14 cellular contexts compared by ENCODE assay signal in genomic region chr2:85088921-85089320, GRCh38. TPM values are rescaled to one million over a fixed set of nuclear protein-coding genes. Genes with fewer than 3 reads are reported as not detected.
DNase-seq lines count a peak whose midpoint lies in the region; TF ChIP-seq lines count a peak whose summit lies in the region.
"Had no signal": no experiment of that assay in that cellular context is flagged by ENCODE, and none has a peak within 500 bp of the region (broad histone marks: within the 10 kb centered on the region; RNA-seq: fewer than 3 reads in every experiment).

No MANE protein-coding gene starts in this region.

- H3K23ac ChIP-seq in mesendoderm (ENCODE audit: low read length) (no peak overlapping the region), mesenchymal stem cell (ENCODE audit: low read length in 2 of 2) (no peak overlapping the region)

- no peaks in the 10 kb centered on the region; a peak in 1 of 22 replicates for H3K9me3 ChIP-seq in BLaER1 treated with 17β-estradiol and CSF1 and Interleukin-3, amounts not matched to agents 10 nM and 100 nM (replicated peaks in 1 of 11)
- H3K9me3 ChIP-seq in NT2/D1 (ENCODE audit: insufficient read depth, low read length) (no peaks in the 10 kb centered on the region), mesenchymal stem cell (ENCODE audit: control insufficient read depth, low read length) (peaks cover 7% of the 10 kb centered on the region), Karpas-422 (ENCODE audit: low read length) (no peaks in the 10 kb centered on the region)

- no peak overlapping the region for H3K14ac ChIP-seq in mesenchymal stem cell (ENCODE audit: low read length in 2 of 2)

- peaks cover 0 to 25% (median 17%) of the 10 kb centered on the region in 10 experiments; a peak in 17 of 20 replicates for H3K4me1 ChIP-seq in BLaER1 treated with 17β-estradiol and CSF1 and Interleukin-3, amounts not matched to agents 10 nM and 100 nM
- H3K4me1 ChIP-seq in NT2/D1 (ENCODE audit: insufficient read depth, insufficient read length) (no peaks in the 10 kb centered on the region), mesendoderm (ENCODE audit: control insufficient read depth, low read depth, low read length) (no peaks in the 10 kb centered on the region), mesenchymal stem cell (ENCODE audit: control insufficient read depth, insufficient read depth, low read depth, low read length) (no peaks in the 10 kb centered on the region), Karpas-422 (ENCODE audit: low read length) (no peaks in the 10 kb centered on the region)

- H3K4me2 ChIP-seq in BLaER1 treated with 17β-estradiol and CSF1 and Interleukin-3, amounts not matched to agents 10 nM and 100 nM: peak overlapping the region in 10 of 11 experiments; percentile 24 to 79 (median 66); a peak in 17 of 22 replicates
- H3K4me2 ChIP-seq in mesendoderm (ENCODE audit: low read length) (no peak overlapping the region), mesenchymal stem cell (ENCODE audit: low read length, poor library complexity, severe bottlenecking) (no peak overlapping the region), Karpas-422 (ENCODE audit: low read depth, low read length, poor library complexity, severe bottlenecking) (no peak overlapping the region)
- H3K4me2 ChIP-seq: KMS-11 had no signal

- H3K27me3 ChIP-seq in BLaER1 treated with 17β-estradiol and CSF1 and Interleukin-3, amounts not matched to agents 10 nM and 100 nM: no peaks in the 10 kb centered on the region
- H3K27me3 ChIP-seq in NT2/D1 (ENCODE audit: insufficient read depth, insufficient read length) (no peaks in the 10 kb centered on the region), mesendoderm (ENCODE audit: insufficient read depth, low read length, poor library complexity) (no peaks in the 10 kb centered on the region), mesenchymal stem cell (ENCODE audit: control insufficient read depth in 1 of 2, insufficient read depth in 1 of 2, low read length in 2 of 2) (peaks cover 32 to 34% of the 10 kb centered on the region in 2 experiments), Karpas-422 (ENCODE audit: low read length) (no peaks in the 10 kb centered on the region)

- H3K9me2 ChIP-seq in Karpas-422 (replicated peaks; ENCODE audit: insufficient read depth, low read length): no peaks in the 10 kb centered on the region

- no peak overlapping the region for H2BK12ac ChIP-seq in mesenchymal stem cell (ENCODE audit: low read length in 2 of 2)

- TF ChIP-seq CTCF in glutamatergic neuron (IDR thresholded peaks at IDR 0.05; ENCODE audit: partially characterized antibody, unreplicated experiment): no peak

- H3K36me3 ChIP-seq in BLaER1 treated with 17β-estradiol and CSF1 and Interleukin-3, amounts not matched to agents 10 nM and 100 nM: no peaks in the 10 kb centered on the region
- H3K36me3 ChIP-seq in NT2/D1 (ENCODE audit: insufficient read depth, insufficient read length, low read length): no peaks in the 10 kb centered on the region
- no peaks in the 10 kb centered on the region for H3K36me3 ChIP-seq in mesendoderm (ENCODE audit: control insufficient read depth, insufficient read depth, low read length)
- H3K36me3 ChIP-seq in mesenchymal stem cell (ENCODE audit: control insufficient read depth in 1 of 2, insufficient read depth in 2 of 2, low read depth in 1 of 2, low read length in 2 of 2): no peaks in the 10 kb centered on the region
- no peaks in the 10 kb centered on the region for H3K36me3 ChIP-seq in Karpas-422 (ENCODE audit: insufficient read depth, low read length)

- H3K4me3 Mint-ChIP-seq in glutamatergic neuron (ENCODE audit: unreplicated experiment): peak overlapping the region; percentile 60
- H3K4me3 Mint-ChIP-seq: CD4-positive, alpha-beta T cell had no signal

- H3K4ac ChIP-seq in mesendoderm (ENCODE audit: low read depth, low read length) (no peak overlapping the region), mesenchymal stem cell (ENCODE audit: low read depth in 1 of 2, low read length in 2 of 2) (no peak overlapping the region)

- H2AK5ac ChIP-seq in mesendoderm (ENCODE audit: low read length) (no peak overlapping the region), mesenchymal stem cell (ENCODE audit: low read length, severe bottlenecking) (no peak overlapping the region)

- no CpG with 5 or more reads among the region's 2 CpGs for WGBS in mesendoderm (ENCODE audit: extremely low coverage, insufficient coverage, low lambda C conversion rate)
- 22% methylated on average over 2 of the region's 2 CpGs for WGBS in mesenchymal stem cell

- no peaks in the 10 kb centered on the region for H4K20me1 ChIP-seq in BLaER1 treated with 17β-estradiol and CSF1 and Interleukin-3, amounts not matched to agents 10 nM and 100 nM
- H4K20me1 ChIP-seq in Karpas-422 (ENCODE audit: insufficient read depth, low read depth, low read length): no peaks in the 10 kb centered on the region

- H3K79me2 ChIP-seq in mesendoderm (ENCODE audit: control insufficient read depth, insufficient read depth, low read length) (no peaks in the 10 kb centered on the region), Karpas-422 (ENCODE audit: low read length) (no peaks in the 10 kb centered on the region)

- H3K27ac ChIP-seq in BLaER1 treated with 17β-estradiol and CSF1 and Interleukin-3, amounts not matched to agents 10 nM and 100 nM: no peak overlapping the region
- H3K27ac ChIP-seq in mesendoderm (ENCODE audit: low read depth, low read length): no peak overlapping the region
- H3K27ac ChIP-seq in mesenchymal stem cell (ENCODE audit: low read length, poor library complexity, severe bottlenecking): no peak overlapping the region
- H3K27ac ChIP-seq in Karpas-422 (ENCODE audit: low read length): no peak overlapping the region
- H3K27ac ChIP-seq: KMS-11 had no signal

- H3K27ac Mint-ChIP-seq in glutamatergic neuron (ENCODE audit: unreplicated experiment): peak overlapping the region; percentile 92
- H3K27ac Mint-ChIP-seq: CD4-positive, alpha-beta T cell had no signal

- no peak overlapping the region for H2BK5ac ChIP-seq in mesendoderm (ENCODE audit: low read length)
- no peak overlapping the region for H2BK5ac ChIP-seq in mesenchymal stem cell (ENCODE audit: low read depth, low read length, poor library complexity, severe bottlenecking)

- no peak overlapping the region for H4K5ac ChIP-seq in mesendoderm (ENCODE audit: low read length)

- no peak overlapping the region for H4K91ac ChIP-seq in mesenchymal stem cell (ENCODE audit: low read length)

- H2BK15ac ChIP-seq in mesendoderm (replicated peaks; ENCODE audit: low read depth) (no peak overlapping the region), mesenchymal stem cell (ENCODE audit: low read depth, poor library complexity, severe bottlenecking) (no peak overlapping the region)

- H3K18ac ChIP-seq in mesendoderm (ENCODE audit: low read length): no peak overlapping the region
- H3K18ac ChIP-seq in mesenchymal stem cell (ENCODE audit: low read depth in 1 of 2, low read length in 2 of 2): no peak overlapping the region

- no peaks in the 10 kb centered on the region for H3K36me3 Mint-ChIP-seq in glutamatergic neuron (ENCODE audit: unreplicated experiment)

- H3K9ac ChIP-seq in BLaER1 treated with 17β-estradiol and CSF1 and Interleukin-3, amounts not matched to agents 10 nM and 100 nM: no peak overlapping the region
- H3K9ac ChIP-seq in NT2/D1 (ENCODE audit: insufficient read length, low read depth): no peak overlapping the region
- H3K9ac ChIP-seq in mesendoderm (ENCODE audit: low read length): no peak overlapping the region
- H3K9ac ChIP-seq in mesenchymal stem cell (ENCODE audit: low read length): no peak overlapping the region
- H3K9ac ChIP-seq in Karpas-422 (ENCODE audit: low read length): no peak overlapping the region
- H3K9ac ChIP-seq: KMS-11 had no signal

- H3K4me1 Mint-ChIP-seq in glutamatergic neuron (ENCODE audit: low read depth, unreplicated experiment): peaks cover 15% of the 10 kb centered on the region

- H4K8ac ChIP-seq in mesendoderm (ENCODE audit: low read depth, low read length) (no peak overlapping the region), mesenchymal stem cell (ENCODE audit: low read length) (no peak overlapping the region)

- H3K79me1 ChIP-seq in mesendoderm (ENCODE audit: low read length): no peaks in the 10 kb centered on the region
- no peaks in the 10 kb centered on the region for H3K79me1 ChIP-seq in mesenchymal stem cell (replicated peaks; ENCODE audit: low read length, poor library complexity, severe bottlenecking)

- peak; percentile 38 for DNase-seq in NT2/D1 (ENCODE audit: low read depth, low spot score)
- DNase-seq in glutamatergic neuron: no peak
- DNase-seq in mesendoderm: peak; percentile 6
- DNase-seq in globus pallidus (ENCODE audit: low spot score): no peak
- DNase-seq in mesenchymal stem cell: no peak
- no peak for DNase-seq in Karpas-422
- DNase-seq: 8988T; AML-193; CD4-positive, alpha-beta T cell; DMS153; DMS79 treated with DMSO at 0.1 percent for 48 hours; EL had no signal

- peaks cover 11% of the 10 kb centered on the region for H3K27me3 Mint-ChIP-seq in glutamatergic neuron (ENCODE audit: unreplicated experiment)

- H2BK120ac ChIP-seq in mesendoderm (ENCODE audit: low read depth, low read length): no peak overlapping the region
- H2BK120ac ChIP-seq in mesenchymal stem cell (ENCODE audit: low read depth, low read length): no peak overlapping the region

- no peak overlapping the region for H3K56ac ChIP-seq in mesendoderm (ENCODE audit: low read length)

- H3K9me3 Mint-ChIP-seq in glutamatergic neuron (ENCODE audit: unreplicated experiment): peaks cover 14% of the 10 kb centered on the region
- H3K9me3 Mint-ChIP-seq: CD4-positive, alpha-beta T cell had no signal

- H2AFZ ChIP-seq in mesenchymal stem cell (ENCODE audit: low read depth, low read length) (no peak overlapping the region), Karpas-422 (ENCODE audit: low read length) (no peak overlapping the region)

- H3K4me3 ChIP-seq in BLaER1 treated with 17β-estradiol and CSF1 and Interleukin-3, amounts not matched to agents 10 nM and 100 nM: no peak overlapping the region
- no peak overlapping the region for H3K4me3 ChIP-seq in NT2/D1 (ENCODE audit: insufficient read length, low read depth)
- no peak overlapping the region for H3K4me3 ChIP-seq in mesendoderm (ENCODE audit: low read length)
- no peak overlapping the region for H3K4me3 ChIP-seq in mesenchymal stem cell (ENCODE audit: insufficient read depth in 1 of 2, low read depth in 1 of 2, low read length in 2 of 2)
- no peak overlapping the region for H3K4me3 ChIP-seq in Karpas-422 (ENCODE audit: low read length)

RNA-seq across cellular contexts. Expression of gene TCF7L1, which starts 44.3 kb away (rescaled TPM):
- 6.6 TPM for total RNA-seq in glutamatergic neuron (ENCODE audit: unreplicated experiment)
- 57.4 TPM for polyA plus RNA-seq in mesendoderm (2013, experiment 1 of 2)
- 61.2 TPM for polyA plus RNA-seq in mesendoderm (2013, experiment 2 of 2)
- polyA plus RNA-seq in mesenchymal stem cell (2013, experiment 1 of 2): 18.8 TPM
- polyA plus RNA-seq in mesenchymal stem cell (2013, experiment 2 of 2): 18.2 TPM
- not detected in 2 replicates for total RNA-seq in Karpas-422 (2014; rRNA removed; shearing (Covaris generic); ENCODE audit: low replicate concordance)
- total RNA-seq: CD4-positive, alpha-beta T cell had no signal

Comparison
In these comparisons a context has a peak if more than half of its experiments do, and no peak if none do; other contexts are left out.
1. H3K4me2 ChIP-seq: peak in BLaER1 treated with 17β-estradiol and CSF1 and Interleukin-3, amounts not matched to agents 10 nM and 100 nM (10 of 11); none in mesendoderm (single experiment), mesenchymal stem cell (single experiment) and Karpas-422 (single experiment).
2. DNase-seq: peak in NT2/D1 (single experiment) and mesendoderm (single experiment); none in glutamatergic neuron (single experiment), globus pallidus (single experiment), mesenchymal stem cell (single experiment) and Karpas-422 (single experiment).